In genomic region chr7:144032985-144033384, GRCh38 we compare ENCODE assay signal across 25 cellular contexts. TPM values are rescaled to one million over a fixed set of nuclear protein-coding genes. Genes with fewer than 3 reads are reported as not detected.
DNase-seq lines count a peak whose midpoint lies in the region; ATAC-seq, FAIRE-seq and TF ChIP-seq lines count a peak whose summit lies in the region.
"Had no signal": no experiment of that assay in that cellular context is flagged by ENCODE, and none has a peak within 500 bp of the region (broad histone marks: within the 10 kb centered on the region; RNA-seq: fewer than 3 reads in every experiment).

No MANE protein-coding gene starts in this region.

- no peak for TF ChIP-seq CTCF in KMS-11 (conservative IDR thresholded peaks at IDR 0.05; ENCODE audit: low read depth, low read length)
- TF ChIP-seq CTCF in PC-3 (conservative IDR thresholded peaks at IDR 0.05; ENCODE audit: low read depth, low read length): no peak
- no peak for TF ChIP-seq CTCF in endothelial cell of umbilical vein (IDR thresholded peaks at IDR 0.05; ENCODE audit: extremely low read depth in 1 of 2, insufficient read depth in 1 of 2, low read depth in 1 of 2, low read length in 2 of 2)
- TF ChIP-seq CTCF in type B pancreatic cell (conservative IDR thresholded peaks at IDR 0.05): no peak

- H3K4me2 ChIP-seq in KMS-11: no peak overlapping the region
- peak overlapping the region; percentile 42 for H3K4me2 ChIP-seq in PC-3 (ENCODE audit: low read length)
- H3K4me2 ChIP-seq in endothelial cell of umbilical vein (ENCODE audit: insufficient read depth, low read length): no peak overlapping the region

- dilution Hi-C loops in endothelial cell of umbilical vein (cut with MboI; ENCODE audit: extremely low pct_ligation_motif_present, low sequenced_read_pairs): no loop called here

- H3K27me3 Mint-ChIP-seq in type B pancreatic cell: no peaks in the 10 kb centered on the region

- ATAC-seq in PC-3: peak; percentile 83
- ATAC-seq in HG02973 (IDR thresholded peaks at IDR 0.05; ENCODE audit: unreplicated experiment): no peak

- BruUV-seq in PC-3 (replicated peaks; lab: Mats Ljungman, UMichigan): no TSS peak
- BruUV-seq in endothelial cell of umbilical vein (replicated peaks; lab: Mats Ljungman, UMichigan): no TSS peak

- H3K9me1 ChIP-seq in endothelial cell of umbilical vein (replicated peaks; ENCODE audit: control insufficient read depth, extremely low read depth, insufficient read depth, low read length): no peaks in the 10 kb centered on the region

- H3K27ac Mint-ChIP-seq in type B pancreatic cell: no peak overlapping the region
- H3K27ac Mint-ChIP-seq: CD8-positive, alpha-beta memory T cell had no signal

- H3K27me3 ChIP-seq in KMS-11 (ENCODE audit: insufficient read depth, low read depth) (no peaks in the 10 kb centered on the region), PC-3 (ENCODE audit: low read length) (no peaks in the 10 kb centered on the region), endothelial cell of umbilical vein (ENCODE audit: control insufficient read depth in 2 of 2, insufficient read depth in 2 of 2, low read length in 2 of 2) (no peaks in the 10 kb centered on the region)
- H3K27me3 ChIP-seq: BE2C had no signal

- H3K4me3 Mint-ChIP-seq in type B pancreatic cell: no peak overlapping the region
- H3K4me3 Mint-ChIP-seq: CD4-positive, CD25-positive, alpha-beta regulatory T cell; CD8-positive, alpha-beta memory T cell had no signal

- H3K9me3 ChIP-seq in PC-3 (ENCODE audit: low read length) (no peaks in the 10 kb centered on the region), endothelial cell of umbilical vein (replicated peaks; ENCODE audit: control insufficient read depth, insufficient read depth, low read length) (no peaks in the 10 kb centered on the region)
- H3K9me3 ChIP-seq: BE2C had no signal

- no peak for TF ChIP-seq POLR2A in endothelial cell of umbilical vein (IDR thresholded peaks at IDR 0.05; ENCODE audit: low read depth, low read length)

- H3K36me3 ChIP-seq in KMS-11 (ENCODE audit: insufficient read depth): no peaks in the 10 kb centered on the region
- no peaks in the 10 kb centered on the region for H3K36me3 ChIP-seq in PC-3 (ENCODE audit: low read depth, low read length)
- H3K36me3 ChIP-seq in endothelial cell of umbilical vein (ENCODE audit: control insufficient read depth in 2 of 2, extremely low read depth in 1 of 2, insufficient read depth in 2 of 2, low read length in 2 of 2): no peaks in the 10 kb centered on the region
- H3K36me3 ChIP-seq: BE2C had no signal

- peak; percentile 52 for DNase-seq in PC-3
- DNase-seq in endothelial cell of umbilical vein (ENCODE audit: low read depth, low spot score): peak; percentile 32
- DNase-seq in NCI-H1694 treated with DMSO at 0.1 percent for 48 hours (lab: John Stamatoyannopoulos, UW): no peak
- DNase-seq in type B pancreatic cell (ENCODE audit: extremely low spot score, unreplicated experiment): no peak
- DNase-seq: ACHN; BE2C; C1 segment of cervical spinal cord; CD4-positive, CD25-positive, alpha-beta regulatory T cell; CD8-positive, alpha-beta memory T cell; COR-L47; DMS 273 treated with DMSO at 0.1 percent for 48 hours; DMS53; DND-41; EL; HCEC 1CT; IMR-90 had no signal

- no peak for FAIRE-seq in endothelial cell of umbilical vein (lab: Jason Lieb, UNC)
- FAIRE-seq: A204.1, GM12891, GM19239, H54 had no signal

- H3K9ac ChIP-seq in KMS-11: no peak overlapping the region
- H3K9ac ChIP-seq in PC-3 (ENCODE audit: low read length): no peak overlapping the region; the same call in 1 of the 2 replicates
- H3K9ac ChIP-seq in endothelial cell of umbilical vein (replicated peaks; ENCODE audit: extremely low read depth, insufficient read depth, low read length): no peak overlapping the region

- no peaks in the 10 kb centered on the region for H4K20me1 ChIP-seq in KMS-11 (ENCODE audit: insufficient read depth)
- H4K20me1 ChIP-seq in PC-3 (ENCODE audit: low read length): no peaks in the 10 kb centered on the region
- no peaks in the 10 kb centered on the region for H4K20me1 ChIP-seq in endothelial cell of umbilical vein (replicated peaks; ENCODE audit: control insufficient read depth, extremely low read depth, insufficient read depth, low read length)

- no peaks in the 10 kb centered on the region for H3K9me2 ChIP-seq in PC-3 (replicated peaks; ENCODE audit: low read length)

- 0 out of 2 replicates have a peak overlapping the region, but pooled peaks have one; percentile 7 for H2AFZ ChIP-seq in KMS-11 (ENCODE audit: low read depth)
- H2AFZ ChIP-seq in PC-3 (ENCODE audit: low read length): no peak overlapping the region
- no peak overlapping the region for H2AFZ ChIP-seq in endothelial cell of umbilical vein (ENCODE audit: low read depth, low read length)

- H3K36me3 Mint-ChIP-seq in type B pancreatic cell: no peaks in the 10 kb centered on the region
- H3K36me3 Mint-ChIP-seq: CD4-positive, CD25-positive, alpha-beta regulatory T cell; CD8-positive, alpha-beta memory T cell had no signal

- POLR2A ChIA-PET in PC-3 (lab: Charles Lee; ENCODE audit: unreplicated experiment) (no interaction called here), endothelial cell of umbilical vein (lab: Charles Lee) (interaction anchor here (1.0 kb wide), 1 partner anchor 131 kb away, joined by 4 read pairs; the partner anchor contains the start of gene TCAF1)

- CTCF ChIA-PET in PC-3 (lab: Charles Lee) (interaction anchor here (0.6 to 1.7 kb wide), 3 partner anchors 21 to 149 kb away, joined by 3 to 8 read pairs (median 4); no protein-coding TSS in a partner anchor), endothelial cell of umbilical vein (lab: Charles Lee) (interaction anchor here (1.4 to 2.0 kb wide), 3 partner anchors 95 to 296 kb away, joined by 6 to 8 read pairs (median 7); partner anchors contain the start of gene TCAF1)

- no peaks in the 10 kb centered on the region for H3K4me1 ChIP-seq in KMS-11 (ENCODE audit: low read depth, poor library complexity, severe bottlenecking)
- H3K4me1 ChIP-seq in PC-3 (ENCODE audit: insufficient read depth, low read length): peaks cover 41% of the 10 kb centered on the region
- peaks cover 7% of the 10 kb centered on the region for H3K4me1 ChIP-seq in endothelial cell of umbilical vein (ENCODE audit: control insufficient read depth, extremely low read depth, insufficient read depth, low read length)
- H3K4me1 ChIP-seq: BE2C had no signal

- H3F3A ChIP-seq in PC-3 (ENCODE audit: low read length, unreplicated experiment): no peaks in the 10 kb centered on the region

- no peaks in the 10 kb centered on the region for H3K9me3 Mint-ChIP-seq in type B pancreatic cell
- H3K9me3 Mint-ChIP-seq: CD4-positive, CD25-positive, alpha-beta regulatory T cell; CD8-positive, alpha-beta memory T cell had no signal

- intact Hi-C loops in PC-3 (cut with micrococcal nuclease) (loop anchor here (5.0 kb wide), 1 partner anchor 34 kb away; the partner anchor contains the start of gene OR2A25), endothelial cell of umbilical vein (cut with micrococcal nuclease) (no loop called here)

- H3K79me2 ChIP-seq in KMS-11 (ENCODE audit: insufficient read depth, low read depth): no peaks in the 10 kb centered on the region
- H3K79me2 ChIP-seq in PC-3 (ENCODE audit: low read length): no peaks in the 10 kb centered on the region
- H3K79me2 ChIP-seq in endothelial cell of umbilical vein (ENCODE audit: control insufficient read depth, insufficient read depth, low read length): no peaks in the 10 kb centered on the region

- H3K4me3 ChIP-seq in KMS-11 (IDR thresholded peaks at IDR 0.05; ENCODE audit: insufficient read depth, low read depth, low read length) (no peak overlapping the region), PC-3 (ENCODE audit: low read length) (no peak overlapping the region), endothelial cell of umbilical vein (replicated peaks in 1 of 3; ENCODE audit: insufficient read depth in 1 of 3, low read depth in 1 of 3, low read length in 3 of 3) (no peak overlapping the region)

- H3K4me1 Mint-ChIP-seq in type B pancreatic cell (ENCODE audit: unreplicated experiment): no peaks in the 10 kb centered on the region
- H3K4me1 Mint-ChIP-seq: CD4-positive, CD25-positive, alpha-beta regulatory T cell; CD8-positive, alpha-beta memory T cell had no signal

- no peak overlapping the region for H3K27ac ChIP-seq in KMS-11
- peak overlapping the region; percentile 31; the same call in 1 of the 2 replicates for H3K27ac ChIP-seq in PC-3 (ENCODE audit: low read length)
- H3K27ac ChIP-seq in endothelial cell of umbilical vein (ENCODE audit: insufficient read depth, low read depth, low read length): no peak overlapping the region
- H3K27ac ChIP-seq: HL-60 had no signal

RNA-seq across cellular contexts. Expression of gene OR2A5, which starts 15.8 kb away (rescaled TPM):
- total RNA-seq in PC-3 (2014; rRNA removed) (not detected in 2 replicates), endothelial cell of umbilical vein (not detected in 2 replicates), type B pancreatic cell (ENCODE audit: low replicate concordance) (not detected in 2 replicates)
- not detected in 2 replicates for polyA plus RNA-seq in endothelial cell of umbilical vein
- polyA plus RNA-seq in endothelial cell of umbilical vein (2011; cell fraction: cytosol; rRNA removed): not detected in 2 replicates
- polyA plus RNA-seq in endothelial cell of umbilical vein (2011; cell fraction: nucleus; rRNA removed): not detected in 2 replicates
- not detected in 2 replicates for polyA plus RNA-seq in endothelial cell of umbilical vein (2012)
- polyA minus RNA-seq in endothelial cell of umbilical vein: not detected in 2 replicates
- not detected for polyA minus RNA-seq in endothelial cell of umbilical vein (2011; cell fraction: cytosol; rRNA and poly(A)+ RNA removed)
- not detected in 2 replicates for polyA minus RNA-seq in endothelial cell of umbilical vein (2011; cell fraction: nucleus; rRNA and poly(A)+ RNA removed)
- total RNA-seq: CD4-positive, CD25-positive, alpha-beta regulatory T cell; CD8-positive, alpha-beta memory T cell; G401; HT1080; IMR-90 had no signal
- polyA plus RNA-seq: CD4-positive, CD25-positive, alpha-beta regulatory T cell; CD8-positive, alpha-beta memory T cell; IMR-90 had no signal

RNA-seq across cellular contexts. Expression of gene OR6B1, which starts 32.9 kb away (rescaled TPM):
- not detected in 2 replicates for total RNA-seq in PC-3 (2014; rRNA removed)
- not detected in 2 replicates for total RNA-seq in endothelial cell of umbilical vein
- not detected in 2 replicates for polyA plus RNA-seq in endothelial cell of umbilical vein
- not detected in 2 replicates for polyA plus RNA-seq in endothelial cell of umbilical vein (2011; cell fraction: cytosol; rRNA removed)
- polyA plus RNA-seq in endothelial cell of umbilical vein (2011; cell fraction: nucleus; rRNA removed): not detected in 2 replicates
- not detected in 2 replicates for polyA plus RNA-seq in endothelial cell of umbilical vein (2012)
- not detected in 2 replicates for polyA minus RNA-seq in endothelial cell of umbilical vein
- polyA minus RNA-seq in endothelial cell of umbilical vein (2011; cell fraction: cytosol; rRNA and poly(A)+ RNA removed): not detected
- polyA minus RNA-seq in endothelial cell of umbilical vein (2011; cell fraction: nucleus; rRNA and poly(A)+ RNA removed): not detected in 2 replicates
- not detected in 2 replicates for total RNA-seq in type B pancreatic cell (ENCODE audit: low replicate concordance)
- total RNA-seq: CD4-positive, CD25-positive, alpha-beta regulatory T cell; CD8-positive, alpha-beta memory T cell; G401; HT1080; IMR-90 had no signal
- polyA plus RNA-seq: CD4-positive, CD25-positive, alpha-beta regulatory T cell; CD8-positive, alpha-beta memory T cell; IMR-90 had no signal

RNA-seq across cellular contexts. Expression of gene OR2A25, which starts 36.6 kb away (rescaled TPM):
- total RNA-seq in PC-3 (2014; rRNA removed) (not detected in 2 replicates), endothelial cell of umbilical vein (not detected in 2 replicates), type B pancreatic cell (ENCODE audit: low replicate concordance) (not detected in 2 replicates)
- polyA plus RNA-seq in endothelial cell of umbilical vein: not detected in 2 replicates
- polyA plus RNA-seq in endothelial cell of umbilical vein (2011; cell fraction: cytosol; rRNA removed): not detected in 2 replicates
- not detected in 2 replicates for polyA plus RNA-seq in endothelial cell of umbilical vein (2011; cell fraction: nucleus; rRNA removed)
- not detected in 2 replicates for polyA plus RNA-seq in endothelial cell of umbilical vein (2012)
- polyA minus RNA-seq in endothelial cell of umbilical vein: not detected in 2 replicates
- not detected for polyA minus RNA-seq in endothelial cell of umbilical vein (2011; cell fraction: cytosol; rRNA and poly(A)+ RNA removed)
- not detected in 2 replicates for polyA minus RNA-seq in endothelial cell of umbilical vein (2011; cell fraction: nucleus; rRNA and poly(A)+ RNA removed)
- total RNA-seq: CD4-positive, CD25-positive, alpha-beta regulatory T cell; CD8-positive, alpha-beta memory T cell; G401; HT1080; IMR-90 had no signal
- polyA plus RNA-seq: CD4-positive, CD25-positive, alpha-beta regulatory T cell; CD8-positive, alpha-beta memory T cell; IMR-90 had no signal

RNA-seq across cellular contexts. Expression of gene OR2A12, which starts 53.1 kb away (rescaled TPM):
- total RNA-seq in PC-3 (2014; rRNA removed): not detected in 2 replicates
- total RNA-seq in endothelial cell of umbilical vein: not detected in 2 replicates
- not detected in 2 replicates for polyA plus RNA-seq in endothelial cell of umbilical vein
- polyA plus RNA-seq in endothelial cell of umbilical vein (2011; cell fraction: cytosol; rRNA removed): not detected in 2 replicates
- not detected in 2 replicates for polyA plus RNA-seq in endothelial cell of umbilical vein (2011; cell fraction: nucleus; rRNA removed)
- not detected in 2 replicates for polyA plus RNA-seq in endothelial cell of umbilical vein (2012)
- polyA minus RNA-seq in endothelial cell of umbilical vein: not detected in 2 replicates
- not detected for polyA minus RNA-seq in endothelial cell of umbilical vein (2011; cell fraction: cytosol; rRNA and poly(A)+ RNA removed)
- polyA minus RNA-seq in endothelial cell of umbilical vein (2011; cell fraction: nucleus; rRNA and poly(A)+ RNA removed): not detected in 2 replicates
- not detected in 2 replicates for total RNA-seq in type B pancreatic cell (ENCODE audit: low replicate concordance)
- total RNA-seq: CD4-positive, CD25-positive, alpha-beta regulatory T cell; CD8-positive, alpha-beta memory T cell; G401; HT1080; IMR-90 had no signal
- polyA plus RNA-seq: CD8-positive, alpha-beta memory T cell; IMR-90 had no signal

Comparison
In these comparisons a context has a peak if more than half of its experiments do, and no peak if none do; other contexts are left out.
1. DNase-seq: peak in PC-3 (single experiment) and endothelial cell of umbilical vein (single experiment); none in NCI-H1694 treated with DMSO at 0.1 percent for 48 hours (single experiment) and type B pancreatic cell (single experiment).